Comparison of ENCODE assay signal across 9 cellular contexts in genomic region chr20:63518946-63519764, GRCh38. TPM values are rescaled to one million over a fixed set of nuclear protein-coding genes. Genes with fewer than 3 reads are reported as not detected.
A peak's percentile ranks its signal among the peaks of the same experiment; 100 is the strongest.
DNase-seq lines count a peak whose midpoint lies in the region; ATAC-seq and TF ChIP-seq lines count a peak whose summit lies in the region.
"Had no signal": no experiment of that assay in that cellular context is flagged by ENCODE, and none has a peak within 500 bp of the region (broad histone marks: within the 10 kb centered on the region; RNA-seq: fewer than 3 reads in every experiment).

No MANE protein-coding gene starts in this region.

- peak overlapping the region; percentile 88 for H3K27ac Mint-ChIP-seq in progenitor cell of endocrine pancreas

- H3K27ac ChIP-seq in DOHH2 (ENCODE audit: low read depth, low read length) (no peak overlapping the region), VCaP (peak overlapping the region; percentile 96), cardiac muscle cell (no peak overlapping the region)

- H3K9me3 ChIP-seq in DOHH2 (ENCODE audit: control insufficient read depth, insufficient read depth, low read length), result peaks cover 5% of the 10 kb centered on the region; the same call in 1 of the 2 replicates
- no peaks in the 10 kb centered on the region for H3K9me3 ChIP-seq in cardiac muscle cell (ENCODE audit: low read depth)

- H3K27me3 ChIP-seq in DOHH2 (ENCODE audit: control insufficient read depth, low read length) (peaks cover 8% of the 10 kb centered on the region), cardiac muscle cell (no peaks in the 10 kb centered on the region)

- H3K36me3 ChIP-seq in DOHH2 (ENCODE audit: control insufficient read depth, low read length), result peaks cover 22% of the 10 kb centered on the region
- peaks cover 10% of the 10 kb centered on the region for H3K36me3 ChIP-seq in cardiac muscle cell

- peaks cover 15% of the 10 kb centered on the region for H3K27me3 Mint-ChIP-seq in progenitor cell of endocrine pancreas

- no peaks in the 10 kb centered on the region for H3K9me3 Mint-ChIP-seq in progenitor cell of endocrine pancreas (ENCODE audit: low read depth)

- H3K4me1 Mint-ChIP-seq in progenitor cell of endocrine pancreas (ENCODE audit: low read depth), result peaks cover 8% of the 10 kb centered on the region

- no peaks in the 10 kb centered on the region for H3K9me2 ChIP-seq in DOHH2 (replicated peaks; ENCODE audit: control insufficient read depth, low read length)

- TF ChIP-seq CTCF in DOHH2 (IDR thresholded peaks at IDR 0.05; ENCODE audit: low read depth, low read length, poor library complexity, severe bottlenecking) (no peak), VCaP (conservative IDR thresholded peaks at IDR 0.05) (no peak), cardiac muscle cell (IDR thresholded peaks at IDR 0.05; ENCODE audit: low read depth, low read length) (no peak), progenitor cell of endocrine pancreas (IDR thresholded peaks at IDR 0.05; ENCODE audit: unreplicated experiment) (no peak)

- peak overlapping the region; percentile 92 for H3K4me2 ChIP-seq in DOHH2 (ENCODE audit: low read length)

- H3K4me1 ChIP-seq in DOHH2 (ENCODE audit: control insufficient read depth, low read length) (peaks cover 15% of the 10 kb centered on the region), cardiac muscle cell (ENCODE audit: low read depth) (peaks cover 11% of the 10 kb centered on the region)

- H3K36me3 Mint-ChIP-seq in progenitor cell of endocrine pancreas (ENCODE audit: insufficient read depth), result peaks cover 12% of the 10 kb centered on the region

- H4K20me1 ChIP-seq in DOHH2 (ENCODE audit: control insufficient read depth, insufficient read depth, low read depth, low read length), result peaks cover 12% of the 10 kb centered on the region

- ATAC-seq in HG03039 (IDR thresholded peaks at IDR 0.05; ENCODE audit: unreplicated experiment), result no peak
- ATAC-seq in HG02678 (IDR thresholded peaks at IDR 0.05; ENCODE audit: unreplicated experiment), result no peak
- no peak for ATAC-seq in GM19035 (IDR thresholded peaks at IDR 0.05; ENCODE audit: unreplicated experiment)

- H3K4me3 ChIP-seq in DOHH2 (ENCODE audit: low read length) (peak overlapping the region; percentile 96), cardiac muscle cell (peak overlapping the region; percentile 79)

- H3F3A ChIP-seq in DOHH2 (ENCODE audit: control insufficient read depth, insufficient read depth), result no peaks in the 10 kb centered on the region; the same call in 1 of the 2 replicates

- DNase-seq in cardiac muscle cell (ENCODE audit: low read depth in 1 of 2, low spot score in 1 of 2), result no peak
- DNase-seq in progenitor cell of endocrine pancreas (ENCODE audit: low spot score, unreplicated experiment), result peak; percentile 10
- no peak for DNase-seq in NCI-H510A treated with DMSO at 0.1 percent for 48 hours (lab: John Stamatoyannopoulos, UW)

- peak overlapping the region; percentile 69 for H3K4me3 Mint-ChIP-seq in progenitor cell of endocrine pancreas (ENCODE audit: low read depth)

- H3K79me2 ChIP-seq in DOHH2 (ENCODE audit: control insufficient read depth, low read length), result peaks cover 13% of the 10 kb centered on the region

RNA-seq across cellular contexts. Expression of gene PPDPF, which starts 1.4 kb away (rescaled TPM):
- total RNA-seq in cardiac muscle cell (248 and 265 TPM in 2 replicates), progenitor cell of endocrine pancreas (340 and 374 TPM in 2 replicates)
- polyA plus RNA-seq in cardiac muscle cell, result 368 and 463 TPM in 2 replicates

RNA-seq across cellular contexts. Expression of gene PTK6, which starts 18.0 kb away (rescaled TPM):
- total RNA-seq in cardiac muscle cell, result not detected in 2 replicates
- 0.30 and 0.38 TPM in 2 replicates for polyA plus RNA-seq in cardiac muscle cell
- total RNA-seq in progenitor cell of endocrine pancreas, result 0.29 and 0.31 TPM in 2 replicates
- total RNA-seq: SK-MEL-5 had no signal

RNA-seq across cellular contexts. Expression of gene EEF1A2, which starts 20.3 kb away (rescaled TPM):
- 1,016 and 1,067 TPM in 2 replicates for total RNA-seq in cardiac muscle cell
- polyA plus RNA-seq in cardiac muscle cell, result 309 and 337 TPM in 2 replicates
- total RNA-seq in progenitor cell of endocrine pancreas, result 11.0 and 11.8 TPM in 2 replicates

RNA-seq across cellular contexts. Expression of gene SRMS, which starts 28.4 kb away (rescaled TPM):
- total RNA-seq in cardiac muscle cell (not detected in 2 replicates), progenitor cell of endocrine pancreas (not detected in 2 replicates)
- polyA plus RNA-seq in cardiac muscle cell, result not detected in 2 replicates
- total RNA-seq: SK-MEL-5 had no signal

RNA-seq across cellular contexts. Expression of gene FNDC11, which starts 34.8 kb away (rescaled TPM):
- total RNA-seq in cardiac muscle cell, result 3.4 and 3.7 TPM in 2 replicates
- 0.09 and 2.9 TPM in 2 replicates for polyA plus RNA-seq in cardiac muscle cell
- total RNA-seq in progenitor cell of endocrine pancreas, result 1.9 and 2.6 TPM in 2 replicates
- total RNA-seq: SK-MEL-5 had no signal

Comparison
In these comparisons a context has a peak if more than half of its experiments do, and no peak if none do; other contexts are left out.
1. RNA of gene EEF1A2, which starts 20.3 kb away (total RNA-seq): 1,016 to 1,067 TPM in cardiac muscle cell; 11.0 to 11.8 TPM in progenitor cell of endocrine pancreas; every median in the first group is over 10 times any median in the second.